8 cellular contexts compared by ENCODE assay signal in the genomic region with DNA sequence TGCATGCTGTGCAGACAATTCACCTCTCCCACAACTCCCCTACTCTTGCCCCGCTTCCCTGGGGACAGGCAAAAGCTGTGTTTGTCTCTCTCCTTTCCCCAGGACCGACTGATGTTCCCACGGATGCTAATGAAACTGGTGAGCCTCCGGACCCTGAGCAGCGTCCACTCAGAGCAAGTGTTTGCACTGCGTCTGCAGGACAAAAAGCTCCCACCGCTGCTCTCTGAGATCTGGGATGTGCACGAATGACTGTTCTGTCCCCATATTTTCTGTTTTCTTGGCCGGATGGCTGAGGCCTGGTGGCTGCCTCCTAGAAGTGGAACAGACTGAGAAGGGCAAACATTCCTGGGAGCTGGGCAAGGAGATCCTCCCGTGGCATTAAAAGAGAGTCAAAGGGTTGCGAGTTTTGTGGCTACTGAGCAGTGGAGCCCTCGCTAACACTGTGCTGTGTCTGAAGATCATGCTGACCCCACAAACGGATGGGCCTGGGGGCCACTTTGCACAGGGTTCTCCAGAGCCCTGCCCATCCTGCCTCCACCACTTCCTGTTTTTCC. TPM values are rescaled to one million over a fixed set of nuclear protein-coding genes. Genes with fewer than 3 reads are reported as not detected.
DNase-seq lines count a peak whose midpoint lies in the region; ATAC-seq and TF ChIP-seq lines count a peak whose summit lies in the region.

No MANE protein-coding gene starts in this region.

- H3K4me1 Mint-ChIP-seq in activated CD8-positive, alpha-beta T cell treated with anti-CD3 and anti-CD28 coated beads for 36 hours (ENCODE audit: low read depth) = peaks cover 50% of the 10 kb centered on the region

- H3K9me2 ChIP-seq in SK-N-SH = no peaks in the 10 kb centered on the region

- peaks cover 30% of the 10 kb centered on the region for H4K20me1 ChIP-seq in SK-N-SH (ENCODE audit: insufficient read depth)

- no peak for TF ChIP-seq CTCF in SK-N-SH (IDR thresholded peaks at IDR 0.05)
- TF ChIP-seq CTCF in activated CD8-positive, alpha-beta T cell treated with anti-CD3 and anti-CD28 coated beads for 36 hours (IDR thresholded peaks at IDR 0.05) = peak; percentile 35

- POLR2A ChIA-PET in SK-N-SH (lab: Yijun Ruan, JAX) = no interaction called here
- POLR2A ChIA-PET in activated CD8-positive, alpha-beta T cell treated with anti-CD3 and anti-CD28 coated beads for 36 hours (lab: Charles Lee) = interaction anchor here (1.0 to 1.5 kb wide), 6 partner anchors 20 to 53 kb away, joined by 3 to 14 read pairs (median 4); a partner anchor contains a TSS

- DNase-seq in SK-N-SH = no peak
- DNase-seq in activated CD8-positive, alpha-beta T cell treated with anti-CD3 and anti-CD28 coated beads for 36 hours = no peak
- no peak for DNase-seq in RPMI8226
- DNase-seq in UCSD-AML1 (lab: John Stamatoyannopoulos, UW; ENCODE audit: unreplicated experiment) = no peak

- H3K4me2 ChIP-seq in SK-N-SH = peak overlapping the region; percentile 89

- CTCF ChIA-PET in SK-N-SH (lab: Yijun Ruan, JAX) = interaction anchor here (1.1 to 1.8 kb wide), 5 partner anchors 9 to 115 kb away, joined by 4 to 15 read pairs (median 6); no protein-coding TSS in a partner anchor
- CTCF ChIA-PET in activated CD8-positive, alpha-beta T cell treated with anti-CD3 and anti-CD28 coated beads for 36 hours (lab: Charles Lee) = interaction anchor here (1.2 to 1.8 kb wide), 3 partner anchors 9 to 91 kb away, joined by 4 to 17 read pairs (median 7); a partner anchor contains a TSS

- 82% methylated on average over 13 of the region's 13 CpGs for WGBS in SK-N-SH (ENCODE audit: low lambda C conversion rate)

- peak overlapping the region; percentile 96 for H2AFZ ChIP-seq in SK-N-SH (ENCODE audit: low read depth)

- no peak for TF ChIP-seq EP300 in SK-N-SH (IDR thresholded peaks at IDR 0.05; ENCODE audit: borderline replicate concordance in 1 of 2, low read depth in 1 of 2, low read length in 1 of 2)

- H3K9ac ChIP-seq in SK-N-SH (peak overlapping the region; percentile 78; the same call in 1 of the 2 replicates), subcutaneous abdominal adipose tissue (ENCODE audit: low read length in 5 of 5) (peak overlapping the region in 2 of 5 donors; percentile 9 to 62)

- H3K4me3 ChIP-seq in SK-N-SH (ENCODE audit: low read depth in 2 of 2, low read length in 1 of 2) (peak overlapping the region in 1 of 2 experiments; percentile 64; a peak in 2 of 4 replicates), subcutaneous abdominal adipose tissue (ENCODE audit: low read depth in 1 of 5, low read length in 5 of 5) (peak overlapping the region in 3 of 5 donors; percentile 77 to 90 (median 79))

- ATAC-seq in SK-N-SH treated with all-trans-retinoic acid at 6 μM for 48 hours (no peak), GM21360 (IDR thresholded peaks at IDR 0.05; ENCODE audit: unreplicated experiment) (no peak)
- no peak for ATAC-seq in activated CD8-positive, alpha-beta T cell treated with anti-CD3 and anti-CD28 coated beads for 36 hours

- intact Hi-C loops in activated CD8-positive, alpha-beta T cell treated with anti-CD3 and anti-CD28 coated beads for 36 hours (cut with micrococcal nuclease) = loop anchor here (2.0 kb wide), 1 partner anchor 54 kb away; a partner anchor contains a TSS

- no peaks in the 10 kb centered on the region for H3K27me3 Mint-ChIP-seq in activated CD8-positive, alpha-beta T cell treated with anti-CD3 and anti-CD28 coated beads for 36 hours

- no peak for TF ChIP-seq RAD21 in SK-N-SH (IDR thresholded peaks at IDR 0.05; ENCODE audit: low read length)

- H3K27me3 ChIP-seq in SK-N-SH (ENCODE audit: insufficient read depth) (no peaks in the 10 kb centered on the region), layer of hippocampus (ENCODE audit: control insufficient read depth, insufficient read depth, low read length) (no peaks in the 10 kb centered on the region), subcutaneous abdominal adipose tissue (ENCODE audit: control insufficient read depth in 5 of 5, insufficient read depth in 4 of 5, low read length in 5 of 5) (no peaks in the 10 kb centered on the region)

- H3K79me2 ChIP-seq in SK-N-SH (ENCODE audit: insufficient read depth) = peaks cover 30% of the 10 kb centered on the region

- no peaks in the 10 kb centered on the region for H3K9me3 Mint-ChIP-seq in activated CD8-positive, alpha-beta T cell treated with anti-CD3 and anti-CD28 coated beads for 36 hours

- H3K36me3 ChIP-seq in SK-N-SH (replicated peaks in 1 of 2; ENCODE audit: control insufficient read depth in 1 of 2, insufficient read depth in 2 of 2, low read length in 1 of 2) = no peaks in the 10 kb centered on the region
- peaks cover 0 to 30% (median 21%) of the 10 kb centered on the region in 5 donors for H3K36me3 ChIP-seq in subcutaneous abdominal adipose tissue (ENCODE audit: control insufficient read depth in 5 of 5, insufficient read depth in 5 of 5, low read length in 5 of 5)

- H3K4me3 Mint-ChIP-seq in activated CD8-positive, alpha-beta T cell treated with anti-CD3 and anti-CD28 coated beads for 36 hours = peak overlapping the region; percentile 76

- peaks cover 34 to 49% of the 10 kb centered on the region in 2 experiments for H3K4me1 ChIP-seq in SK-N-SH (ENCODE audit: control insufficient read depth in 1 of 2, insufficient read depth in 2 of 2, low read depth in 1 of 2, low read length in 1 of 2)
- peaks cover 7 to 54% (median 50%) of the 10 kb centered on the region in 5 donors for H3K4me1 ChIP-seq in subcutaneous abdominal adipose tissue (ENCODE audit: control insufficient read depth in 5 of 5, insufficient read depth in 5 of 5, low read length in 5 of 5)

- H3K27ac Mint-ChIP-seq in activated CD8-positive, alpha-beta T cell treated with anti-CD3 and anti-CD28 coated beads for 36 hours = peak overlapping the region; percentile 98

- H3K27ac ChIP-seq in SK-N-SH (ENCODE audit: low read depth in 2 of 2, low read length in 1 of 2) (peak overlapping the region; percentile 85 to 96), layer of hippocampus (ENCODE audit: low read depth, low read length) (peak overlapping the region; percentile 96), subcutaneous abdominal adipose tissue (ENCODE audit: low read depth, low read length) (peak overlapping the region; percentile 81)

- peaks cover 23% of the 10 kb centered on the region for H3F3A ChIP-seq in SK-N-SH (replicated peaks; ENCODE audit: insufficient read depth)

- H3K9me3 ChIP-seq in SK-N-SH = no peaks in the 10 kb centered on the region
- H3K9me3 ChIP-seq in subcutaneous abdominal adipose tissue (ENCODE audit: control insufficient read depth in 5 of 5, low read length in 5 of 5) = no peaks in the 10 kb centered on the region

- H3K36me3 Mint-ChIP-seq in activated CD8-positive, alpha-beta T cell treated with anti-CD3 and anti-CD28 coated beads for 36 hours (ENCODE audit: low read depth) = peaks cover 6% of the 10 kb centered on the region

TF ChIP-seq in SK-N-SH, 30 proteins besides CTCF, POLR2A, EP300 and RAD21:
- TF ChIP-seq FOXJ3 (CRISPR knock-in tag; IDR thresholded peaks at IDR 0.05) = 0 out of 2 replicates have a peak, but pooled peaks have one; percentile 10
- TF ChIP-seq, protein P1, sequence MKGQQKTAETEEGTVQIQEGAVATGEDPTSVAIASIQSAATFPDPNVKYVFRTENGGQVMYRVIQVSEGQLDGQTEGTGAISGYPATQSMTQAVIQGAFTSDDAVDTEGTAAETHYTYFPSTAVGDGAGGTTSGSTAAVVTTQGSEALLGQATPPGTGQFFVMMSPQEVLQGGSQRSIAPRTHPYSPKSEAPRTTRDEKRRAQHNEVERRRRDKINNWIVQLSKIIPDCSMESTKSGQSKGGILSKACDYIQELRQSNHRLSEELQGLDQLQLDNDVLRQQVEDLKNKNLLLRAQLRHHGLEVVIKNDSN (IDR thresholded peaks at IDR 0.05; ENCODE audit: borderline replicate concordance, low read depth) = no peak
TF ChIP-seq in SK-N-SH: peak in this region for 1.

TF ChIP-seq in SK-N-SH treated with all-trans-retinoic acid at 6 μM for 48 hours, 23 proteins besides CTCF, POLR2A, EP300 and RAD21:
- TF ChIP-seq RARB (CRISPR knock-in tag; IDR thresholded peaks at IDR 0.05) = no peak
- no peak for TF ChIP-seq ZC3H10 (CRISPR knock-in tag; IDR thresholded peaks at IDR 0.05)
- TF ChIP-seq PPARA (CRISPR knock-in tag; IDR thresholded peaks at IDR 0.05; ENCODE audit: borderline replicate concordance) = no peak

RNA-seq across cellular contexts. Expression of a gene that starts 1.4 kb away (rescaled TPM):
- 10.6 and 16.4 TPM in 2 replicates for polyA plus RNA-seq in SK-N-SH (2012; rRNA removed)
- 9.1 and 11.6 TPM in 2 replicates for polyA plus RNA-seq in SK-N-SH (2012; cell fraction: cytosol; rRNA removed)
- 53.5 and 82.5 TPM in 2 replicates for polyA plus RNA-seq in SK-N-SH (2012; cell fraction: nucleus; rRNA removed)
- 10 to 100 TPM; 55.7 to 61.2 TPM for total RNA-seq in activated CD8-positive, alpha-beta T cell treated with anti-CD3 and anti-CD28 coated beads for 36 hours

RNA-seq across cellular contexts. Expression of a gene that starts 10.7 kb away (rescaled TPM):
- polyA plus RNA-seq in SK-N-SH (2012; rRNA removed) = 6.3 and 7.3 TPM in 2 replicates
- polyA plus RNA-seq in SK-N-SH (2012; cell fraction: cytosol; rRNA removed) = 2.6 and 3.5 TPM in 2 replicates
- 21.7 and 30.1 TPM in 2 replicates for polyA plus RNA-seq in SK-N-SH (2012; cell fraction: nucleus; rRNA removed)
- total RNA-seq in activated CD8-positive, alpha-beta T cell treated with anti-CD3 and anti-CD28 coated beads for 36 hours = 10 to 100 TPM; 12.7 to 15.3 TPM

RNA-seq across cellular contexts. Expression of a gene that starts 19.9 kb away (rescaled TPM):
- polyA plus RNA-seq in SK-N-SH (2012; rRNA removed) = 15.9 and 17.5 TPM in 2 replicates
- polyA plus RNA-seq in SK-N-SH (2012; cell fraction: cytosol; rRNA removed) = 8.3 and 12.2 TPM in 2 replicates
- polyA plus RNA-seq in SK-N-SH (2012; cell fraction: nucleus; rRNA removed) = 39.2 and 48.5 TPM in 2 replicates
- total RNA-seq in activated CD8-positive, alpha-beta T cell treated with anti-CD3 and anti-CD28 coated beads for 36 hours = 10 to 100 TPM in 1 of 2 experiments, 1 to 10 TPM in 1; 9.4 to 13.4 TPM

RNA-seq across cellular contexts. Expression of a gene that starts 53.8 kb away (rescaled TPM):
- polyA plus RNA-seq in SK-N-SH (2012; rRNA removed) = 83.5 and 95.5 TPM in 2 replicates
- polyA plus RNA-seq in SK-N-SH (2012; cell fraction: cytosol; rRNA removed) = 65.2 and 68.4 TPM in 2 replicates
- 224 and 254 TPM in 2 replicates for polyA plus RNA-seq in SK-N-SH (2012; cell fraction: nucleus; rRNA removed)
- 100 to 1,000 TPM; 189 to 200 TPM for total RNA-seq in activated CD8-positive, alpha-beta T cell treated with anti-CD3 and anti-CD28 coated beads for 36 hours
